8 cellular contexts compared by ENCODE assay signal in genomic region chr4:42543126-42543525, GRCh38.
"Had no signal": no experiment of that assay in that cellular context is flagged by ENCODE, and none has a peak within 500 bp of the region (broad histone marks: within the 10 kb centered on the region; RNA-seq: fewer than 3 reads in every experiment).

No MANE protein-coding gene starts in this region.

- FAIRE-seq: H54 had no signal

- H3K27ac ChIP-seq: GM23248, HL-60 had no signal

- DNase-seq: GOT3, H9, HCEC 1CT, Kasumi-1, KG1 had no signal

- H2AFZ ChIP-seq: GM23248 had no signal

- H3K4me3 ChIP-seq: GM23248 had no signal

- H3K9ac ChIP-seq: GM23248 had no signal
